ENCODE assay signal across 8 cellular contexts in the genomic region with DNA sequence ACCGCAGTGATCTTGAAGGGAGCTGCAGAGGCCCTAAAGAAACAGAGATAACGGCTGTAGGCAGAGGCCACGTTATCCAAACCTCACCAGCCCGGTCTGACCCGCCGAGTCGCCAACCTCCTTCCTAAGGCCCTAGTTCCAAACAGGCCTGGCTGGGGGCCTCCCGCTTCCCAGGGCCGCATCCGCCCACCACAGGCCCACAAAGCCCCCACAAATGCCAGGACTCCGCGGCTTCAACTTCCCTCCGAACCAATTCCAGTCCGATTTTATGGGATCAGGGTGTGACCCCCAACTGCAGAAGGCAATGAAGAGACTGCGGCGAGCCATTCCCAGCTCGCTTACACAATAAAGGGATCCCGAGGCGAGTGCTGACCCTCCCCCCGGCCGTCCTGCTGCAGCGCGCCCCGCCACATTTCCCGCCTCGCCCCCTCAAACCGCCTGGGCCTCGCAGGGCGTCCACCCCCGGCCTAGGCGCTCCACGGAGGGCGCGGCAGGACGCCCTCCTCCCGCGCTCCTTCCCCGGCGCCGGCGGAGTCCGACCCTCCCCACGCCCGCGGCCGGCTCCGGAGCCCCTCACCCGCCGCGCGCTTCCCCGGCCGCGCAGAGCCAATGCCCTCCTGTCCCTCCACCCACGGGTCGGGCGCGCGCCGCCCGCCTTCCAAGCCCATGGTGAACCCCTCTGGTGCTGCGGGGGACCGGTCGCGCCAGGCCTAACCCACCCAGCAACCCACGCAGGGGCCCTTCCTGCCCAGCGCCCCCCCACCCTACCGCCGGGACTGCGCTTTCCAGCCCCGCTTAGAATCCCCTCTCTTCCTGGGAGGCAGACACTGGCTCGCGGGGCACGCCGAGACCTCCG.
DNase-seq lines count a peak whose midpoint lies in the region; ATAC-seq and TF ChIP-seq lines count a peak whose summit lies in the region.

No MANE protein-coding gene starts in this region.

- peak overlapping the region; percentile 96 for H3K4me2 ChIP-seq in DOHH2 (ENCODE audit: low read length)

- no peaks in the 10 kb centered on the region for H3F3A ChIP-seq in DOHH2 (ENCODE audit: control insufficient read depth, insufficient read depth)

- H3K9me3 ChIP-seq in DOHH2 (ENCODE audit: control insufficient read depth, insufficient read depth, low read length), result no peaks in the 10 kb centered on the region

- H3K4me3 ChIP-seq in DOHH2 (ENCODE audit: low read length), result peak overlapping the region; percentile 96

- peaks cover 3% of the 10 kb centered on the region; the same call in 1 of the 2 replicates for H4K20me1 ChIP-seq in DOHH2 (ENCODE audit: control insufficient read depth, insufficient read depth, low read depth, low read length)

- no peaks in the 10 kb centered on the region for H3K9me2 ChIP-seq in DOHH2 (replicated peaks; ENCODE audit: control insufficient read depth, low read length)

- H3K27me3 ChIP-seq in DOHH2 (ENCODE audit: control insufficient read depth, low read length), result peaks cover 12% of the 10 kb centered on the region

- no peak overlapping the region for H3K27ac ChIP-seq in DOHH2 (ENCODE audit: low read depth, low read length)

- DNase-seq in NCI-H1092 (lab: John Stamatoyannopoulos, UW) (peak; percentile 2), activated gamma-delta T cell treated with Interleukin-2 at 50 U/mL for 16 hours (peak; percentile 11), globus pallidus (ENCODE audit: low spot score) (peak; percentile 8), nucleus accumbens (lab: John Stamatoyannopoulos, UW) (peak in 32 of 56 donors; percentile 2 to 68 (median 26))

- peaks cover 50% of the 10 kb centered on the region for H3K79me2 ChIP-seq in DOHH2 (ENCODE audit: control insufficient read depth, low read length)

- no peak for ATAC-seq in HG02588 (IDR thresholded peaks at IDR 0.05; ENCODE audit: unreplicated experiment)
- ATAC-seq in GM19467 (IDR thresholded peaks at IDR 0.05; ENCODE audit: unreplicated experiment), result no peak
- no peak for ATAC-seq in HG02759 (IDR thresholded peaks at IDR 0.05; ENCODE audit: unreplicated experiment)

- peaks cover 19% of the 10 kb centered on the region for H3K4me1 ChIP-seq in DOHH2 (ENCODE audit: control insufficient read depth, low read length)

- H3K36me3 ChIP-seq in DOHH2 (ENCODE audit: control insufficient read depth, low read length), result no peaks in the 10 kb centered on the region

- no peak for TF ChIP-seq CTCF in DOHH2 (IDR thresholded peaks at IDR 0.05; ENCODE audit: low read depth, low read length, poor library complexity, severe bottlenecking)
